Comparison of ENCODE assay signal across 8 cellular contexts in the genomic region with DNA sequence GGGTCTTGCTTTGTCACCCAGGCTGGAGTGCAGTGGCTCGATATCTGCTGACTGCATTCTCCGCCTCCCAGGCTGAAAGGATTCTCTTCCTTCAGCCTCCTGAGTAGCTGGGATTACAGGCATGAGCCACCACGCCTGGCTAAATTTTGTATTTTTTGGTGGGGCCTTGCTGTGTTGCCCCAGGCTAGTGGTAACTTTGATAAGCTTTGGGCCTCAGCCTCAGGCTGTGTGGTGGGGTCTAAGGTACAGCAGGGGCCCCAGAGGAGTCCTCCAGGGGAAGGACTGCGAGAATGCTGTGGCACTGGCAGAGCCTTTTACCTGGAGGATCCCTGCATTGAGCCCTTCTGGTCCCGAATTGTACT. TPM values are rescaled to one million over a fixed set of nuclear protein-coding genes. Genes with fewer than 3 reads are reported as not detected.
DNase-seq lines count a peak whose midpoint lies in the region; ATAC-seq and TF ChIP-seq lines count a peak whose summit lies in the region.
"Had no signal": no experiment of that assay in that cellular context is flagged by ENCODE, and none has a peak within 500 bp of the region (broad histone marks: within the 10 kb centered on the region; RNA-seq: fewer than 3 reads in every experiment).

No MANE protein-coding gene starts in this region.

- H3K27ac Mint-ChIP-seq in endodermal cell = peak overlapping the region; percentile 87
- H3K27ac Mint-ChIP-seq: activated naive CD4-positive, alpha-beta T cell treated with anti-CD3 and anti-CD28 coated beads, Interleukin-2, amount 50 U/mL, for 24 hours had no signal

- peaks cover 32% of the 10 kb centered on the region for H3K4me1 Mint-ChIP-seq in endodermal cell

- peaks cover 4% of the 10 kb centered on the region for H3K36me3 Mint-ChIP-seq in endodermal cell (ENCODE audit: low read depth)

- TF ChIP-seq POLR2A in spleen (IDR thresholded peaks at IDR 0.05) = no peak

- intact Hi-C loops in spleen (cut with DNase I; ENCODE audit: low total_unique reads) = no loop called here

- TF ChIP-seq CTCF in endodermal cell (conservative IDR thresholded peaks at IDR 0.05) = no peak
- no peak for TF ChIP-seq CTCF in spleen (IDR thresholded peaks at IDR 0.05 in 8 of 11, conservative IDR thresholded peaks at IDR 0.05 in 3 of 11)

- peak; percentile 9 for ATAC-seq in GM18870 (IDR thresholded peaks at IDR 0.05; ENCODE audit: unreplicated experiment)

- H3K4me1 ChIP-seq in HUES6 (ENCODE audit: control insufficient read depth, insufficient read depth, low read length) = peaks cover 52% of the 10 kb centered on the region
- peaks cover 20% of the 10 kb centered on the region for H3K4me1 ChIP-seq in endodermal cell (ENCODE audit: control insufficient read depth, insufficient read depth, low read length)
- H3K4me1 ChIP-seq in spleen = peaks cover 65 to 98% (median 85%) of the 10 kb centered on the region in 6 donors

- H3K9me3 Mint-ChIP-seq in endodermal cell = no peaks in the 10 kb centered on the region
- H3K9me3 Mint-ChIP-seq: activated naive CD4-positive, alpha-beta T cell treated with anti-CD3 and anti-CD28 coated beads, Interleukin-2, amount 50 U/mL, for 24 hours had no signal

- no peak overlapping the region for H3K4me3 Mint-ChIP-seq in endodermal cell
- H3K4me3 Mint-ChIP-seq: activated naive CD4-positive, alpha-beta T cell treated with anti-CD3 and anti-CD28 coated beads, Interleukin-2, amount 50 U/mL, for 24 hours had no signal

- peak overlapping the region; percentile 48; the same call in 1 of the 2 replicates for H3K27ac ChIP-seq in HUES6 (ENCODE audit: low read depth, low read length)
- H3K27ac ChIP-seq in endodermal cell (ENCODE audit: low read depth, low read length) = peak overlapping the region; percentile 26
- H3K27ac ChIP-seq in spleen = peak overlapping the region in 6 of 8 donors; percentile 23 to 96 (median 62)

- 82 to 84% methylated on average over 4 to 5 of the region's 5 CpGs for WGBS in endodermal cell (ENCODE audit: insufficient coverage in 1 of 2, insufficient read length in 1 of 2), 2 experiments
- WGBS in spleen, 5 donors = 66 to 76% (median 68%) methylated on average over 5 of the region's 5 CpGs

- H3K4me3 ChIP-seq in HUES6 (ENCODE audit: low read depth, low read length) (no peak overlapping the region), endodermal cell (ENCODE audit: low read length) (no peak overlapping the region), spleen (peak overlapping the region in 1 of 8 donors; percentile 49)

- no peaks in the 10 kb centered on the region for H3K27me3 Mint-ChIP-seq in endodermal cell (ENCODE audit: insufficient read depth)
- H3K27me3 Mint-ChIP-seq: activated naive CD4-positive, alpha-beta T cell treated with anti-CD3 and anti-CD28 coated beads, Interleukin-2, amount 50 U/mL, for 24 hours had no signal

- H3K9me3 ChIP-seq in HUES6 (ENCODE audit: control insufficient read depth, insufficient read depth, low read depth, low read length) (no peaks in the 10 kb centered on the region), endodermal cell (ENCODE audit: control insufficient read depth, low read length) (no peaks in the 10 kb centered on the region), spleen (no peaks in the 10 kb centered on the region)

- H3K36me3 ChIP-seq in HUES6 (ENCODE audit: control insufficient read depth, insufficient read depth, low read length) (no peaks in the 10 kb centered on the region; the same call in 1 of the 2 replicates), endodermal cell (ENCODE audit: control insufficient read depth, insufficient read depth, low read length) (no peaks in the 10 kb centered on the region), spleen (peaks cover 0 to 17% (median 3%) of the 10 kb centered on the region in 6 donors)

- H3K27me3 ChIP-seq in HUES6 (ENCODE audit: control insufficient read depth, insufficient read depth, low read length) (no peaks in the 10 kb centered on the region), endodermal cell (ENCODE audit: control insufficient read depth, insufficient read depth, low read length, poor library complexity, severe bottlenecking) (no peaks in the 10 kb centered on the region), spleen (replicated peaks in 1 of 7) (no peaks in the 10 kb centered on the region)

- H3K9ac ChIP-seq in HUES6 (ENCODE audit: low read length) (peak overlapping the region; percentile 42), endodermal cell (ENCODE audit: extremely low read depth, low read length, poor library complexity, severe bottlenecking) (no peak overlapping the region)

- no peak for DNase-seq in endodermal cell
- no peak for DNase-seq in spleen
- no peak for DNase-seq in NCI-H2107 (lab: John Stamatoyannopoulos, UW)
- no peak for DNase-seq in SIG-M5 treated with dmso at 0.1 percent for 504 hours (lab: John Stamatoyannopoulos, UW; ENCODE audit: unreplicated experiment)
- no peak for DNase-seq in NCI-H2107 treated with DMSO at 0.1 percent for 48 hours (lab: John Stamatoyannopoulos, UW; ENCODE audit: unreplicated experiment)

RNA-seq across cellular contexts. Expression of gene DOT1L, which starts 7.2 kb away (rescaled TPM):
- 100 to 1,000 TPM in 1 of 2 donors, 10 to 100 TPM in 1; 84.3 to 102 TPM for total RNA-seq in endodermal cell
- 78.1 TPM for polyA plus RNA-seq in endodermal cell (2013, experiment 1 of 2)
- polyA plus RNA-seq in endodermal cell (2013, experiment 2 of 2) = 65.1 TPM
- total RNA-seq in spleen = 10 to 100 TPM; 19.5 to 53.2 (median 36.4) TPM
- polyA plus RNA-seq in spleen = 10 to 100 TPM in 1 of 3 donors, 1 to 10 TPM in 2; 3.9 to 20.8 (median 7.5) TPM

RNA-seq across cellular contexts. Expression of gene AP3D1, which starts 19.6 kb away (rescaled TPM):
- 100 to 1,000 TPM; 162 to 181 TPM for total RNA-seq in endodermal cell
- 115 TPM for polyA plus RNA-seq in endodermal cell (2013, experiment 1 of 2)
- polyA plus RNA-seq in endodermal cell (2013, experiment 2 of 2) = 103 TPM
- 100 to 1,000 TPM in 4 of 7 donors, 10 to 100 TPM in 3; 89.3 to 112 (median 100) TPM for total RNA-seq in spleen
- 10 to 100 TPM; 32.8 to 80.1 (median 43.2) TPM for polyA plus RNA-seq in spleen
